In genomic region chr20:30728271-30728885, GRCh38 we compare ENCODE assay signal across 5 cellular contexts.
DNase-seq lines count a peak whose midpoint lies in the region; FAIRE-seq and TF ChIP-seq lines count a peak whose summit lies in the region.
"Not testable (repeated sequence)": the region's sequence is repeated elsewhere in the genome, so short reads cannot be mapped to it uniquely, and the experiment has no call there.

No MANE protein-coding gene starts in this region.

- H3K9me2 ChIP-seq in SK-N-SH: not testable (repeated sequence)

- intact Hi-C loops in kidney (cut with DNase I); posterior vena cava (cut with DNase I): not testable (repeated sequence)

- TF ChIP-seq RAD21 in SK-N-SH (IDR thresholded peaks at IDR 0.05; ENCODE audit: low read length): not testable (repeated sequence)

- CTCF ChIA-PET in SK-N-SH (lab: Yijun Ruan, JAX): not testable (repeated sequence)

- not testable (repeated sequence) for H3K4me3 Mint-ChIP-seq in glutamatergic neuron (ENCODE audit: unreplicated experiment)

- not testable (repeated sequence) for FAIRE-seq in kidney (lab: Jason Lieb, UNC)

- not testable (repeated sequence) for H3K27me3 Mint-ChIP-seq in glutamatergic neuron (ENCODE audit: unreplicated experiment)

- 50% methylated on average over 6 of the region's 38 CpGs for WGBS in SK-N-SH (ENCODE audit: low lambda C conversion rate)

- not testable (repeated sequence) for H3F3A ChIP-seq in SK-N-SH (replicated peaks; ENCODE audit: insufficient read depth)

- not testable (repeated sequence) for H3K4me1 Mint-ChIP-seq in glutamatergic neuron (ENCODE audit: low read depth, unreplicated experiment)

- H3K9me3 Mint-ChIP-seq in glutamatergic neuron (ENCODE audit: unreplicated experiment): not testable (repeated sequence)

- not testable (repeated sequence) for H3K27ac ChIP-seq in SK-N-SH (ENCODE audit: low read depth in 2 of 2, low read length in 1 of 2); kidney (ENCODE audit: low read depth in 2 of 2, low read length in 2 of 2)

- H3K4me1 ChIP-seq in SK-N-SH (ENCODE audit: control insufficient read depth in 1 of 2, insufficient read depth in 2 of 2, low read depth in 1 of 2, low read length in 1 of 2); kidney (ENCODE audit: control insufficient read depth in 1 of 2, insufficient read depth in 1 of 2, low read depth in 1 of 2, low read length in 2 of 2): not testable (repeated sequence)

- H3K4me3 ChIP-seq in SK-N-SH (ENCODE audit: low read depth in 2 of 2, low read length in 1 of 2); kidney (ENCODE audit: low read length in 2 of 2): not testable (repeated sequence)

- DNase-seq in NCI-H748 (lab: John Stamatoyannopoulos, UW; ENCODE audit: unreplicated experiment): peak; percentile 7
- peak; percentile 0 for DNase-seq in SK-N-SH
- peak; percentile 13 for DNase-seq in glutamatergic neuron
- DNase-seq in kidney: peak; percentile 65
- peak; percentile 78 for DNase-seq in posterior vena cava (ENCODE audit: low spot score)

- not testable (repeated sequence) for TF ChIP-seq CTCF in SK-N-SH (IDR thresholded peaks at IDR 0.05); glutamatergic neuron (IDR thresholded peaks at IDR 0.05; ENCODE audit: partially characterized antibody, unreplicated experiment); kidney (IDR thresholded peaks at IDR 0.05; ENCODE audit: borderline replicate concordance, extremely low read depth, insufficient read depth)

- not testable (repeated sequence) for H4K20me1 ChIP-seq in SK-N-SH (ENCODE audit: insufficient read depth)

- H3K9ac ChIP-seq in SK-N-SH; kidney (ENCODE audit: low read length in 2 of 2): not testable (repeated sequence)

- H3K9me3 ChIP-seq in SK-N-SH; kidney (ENCODE audit: control insufficient read depth in 1 of 2, low read length in 2 of 2): not testable (repeated sequence)

- H3K36me3 ChIP-seq in SK-N-SH (replicated peaks in 1 of 2; ENCODE audit: control insufficient read depth in 1 of 2, insufficient read depth in 2 of 2, low read length in 1 of 2); kidney (ENCODE audit: control insufficient read depth in 1 of 2, insufficient read depth in 2 of 2, low read length in 2 of 2): not testable (repeated sequence)

- H3K27me3 ChIP-seq in SK-N-SH (ENCODE audit: insufficient read depth): not testable (repeated sequence)

- not testable (repeated sequence) for H3K27ac Mint-ChIP-seq in glutamatergic neuron (ENCODE audit: unreplicated experiment)

- H3K36me3 Mint-ChIP-seq in glutamatergic neuron (ENCODE audit: unreplicated experiment): not testable (repeated sequence)

- not testable (repeated sequence) for H2AFZ ChIP-seq in SK-N-SH (ENCODE audit: low read depth)

- POLR2A ChIA-PET in SK-N-SH (lab: Yijun Ruan, JAX): not testable (repeated sequence)

- H3K4me2 ChIP-seq in SK-N-SH: not testable (repeated sequence)

- not testable (repeated sequence) for H3K79me2 ChIP-seq in SK-N-SH (ENCODE audit: insufficient read depth)

- TF ChIP-seq EP300 in SK-N-SH (IDR thresholded peaks at IDR 0.05; ENCODE audit: borderline replicate concordance in 1 of 2, low read depth in 1 of 2, low read length in 1 of 2): not testable (repeated sequence)

Comparison
In these comparisons a context has a peak if more than half of its experiments do, and no peak if none do; other contexts are left out.
1. DNase-seq: peak in every context shown above with its lines; median percentile 78 in posterior vena cava; 65 in kidney; 13 in glutamatergic neuron; 7 in NCI-H748; 0 in SK-N-SH.